Comparison of ENCODE assay signal across 10 cellular contexts in genomic region chr14:67187826-67188225, GRCh38. TPM values are rescaled to one million over a fixed set of nuclear protein-coding genes. Genes with fewer than 3 reads are reported as not detected.
DNase-seq lines count a peak whose midpoint lies in the region; ATAC-seq and TF ChIP-seq lines count a peak whose summit lies in the region.
"Had no signal": no experiment of that assay in that cellular context is flagged by ENCODE, and none has a peak within 500 bp of the region (broad histone marks: within the 10 kb centered on the region; RNA-seq: fewer than 3 reads in every experiment).

No MANE protein-coding gene starts in this region.

- no peaks in the 10 kb centered on the region for H3K36me3 ChIP-seq in body of pancreas (replicated peaks in 1 of 2; ENCODE audit: insufficient read depth in 1 of 2, low read depth in 2 of 2)
- H3K36me3 ChIP-seq: thoracic aorta had no signal

- 73 to 82% methylated on average over 2 of the region's 2 CpGs for WGBS in body of pancreas, 2 donors

- no peaks in the 10 kb centered on the region for H3K4me1 ChIP-seq in body of pancreas

- H3K9me3 ChIP-seq in body of pancreas, result no peaks in the 10 kb centered on the region
- H3K9me3 ChIP-seq: thoracic aorta had no signal

- no peak for TF ChIP-seq POLR2A in body of pancreas (IDR thresholded peaks at IDR 0.05)

- intact Hi-C loops in body of pancreas (cut with DNase I), result no loop called here

- no peak overlapping the region for H3K27ac ChIP-seq in body of pancreas
- H3K27ac ChIP-seq: thoracic aorta had no signal

- no peak for ATAC-seq in body of pancreas
- ATAC-seq in GM18861 (IDR thresholded peaks at IDR 0.05; ENCODE audit: unreplicated experiment), result no peak
- no peak for ATAC-seq in HG03095 (IDR thresholded peaks at IDR 0.05; ENCODE audit: unreplicated experiment)
- ATAC-seq in GM18502 (IDR thresholded peaks at IDR 0.05; ENCODE audit: poor library complexity, unreplicated experiment), result no peak

- DNase-seq in ELR (ENCODE audit: low read depth) (peak; percentile 89), M059J (ENCODE audit: low read depth) (peak; percentile 98), body of pancreas (peak in 3 of 4 donors; percentile 6 to 19 (median 13)), non-pigmented ciliary epithelial cell (ENCODE audit: low read depth) (peak; percentile 69), NCI-H187 treated with DMSO at 0.1 percent for 48 hours (lab: John Stamatoyannopoulos, UW) (no peak)
- DNase-seq: NCI-H187 had no signal

- TF ChIP-seq CTCF in body of pancreas (IDR thresholded peaks at IDR 0.05), result no peak

- H3K4me3 ChIP-seq in body of pancreas, result no peak overlapping the region
- H3K4me3 ChIP-seq: thoracic aorta had no signal

- no peaks in the 10 kb centered on the region for H3K27me3 ChIP-seq in body of pancreas

RNA-seq across cellular contexts. Expression of gene GARIN2, which starts 1.4 kb away (rescaled TPM):
- not detected in 2 replicates for total RNA-seq in M059J (2014; rRNA removed; shearing (Covaris generic))
- total RNA-seq in body of pancreas, result not detected

RNA-seq across cellular contexts. Expression of gene PALS1, which starts 53.4 kb away (rescaled TPM):
- 32.6 and 45.7 TPM in 2 replicates for total RNA-seq in M059J (2014; rRNA removed; shearing (Covaris generic))
- total RNA-seq in body of pancreas, result 10 to 100 TPM in 1 of 2 donors, 1 to 10 TPM in 1; 6.9 to 11.4 TPM
